Comparison of ENCODE assay signal across 17 cellular contexts in the genomic region with DNA sequence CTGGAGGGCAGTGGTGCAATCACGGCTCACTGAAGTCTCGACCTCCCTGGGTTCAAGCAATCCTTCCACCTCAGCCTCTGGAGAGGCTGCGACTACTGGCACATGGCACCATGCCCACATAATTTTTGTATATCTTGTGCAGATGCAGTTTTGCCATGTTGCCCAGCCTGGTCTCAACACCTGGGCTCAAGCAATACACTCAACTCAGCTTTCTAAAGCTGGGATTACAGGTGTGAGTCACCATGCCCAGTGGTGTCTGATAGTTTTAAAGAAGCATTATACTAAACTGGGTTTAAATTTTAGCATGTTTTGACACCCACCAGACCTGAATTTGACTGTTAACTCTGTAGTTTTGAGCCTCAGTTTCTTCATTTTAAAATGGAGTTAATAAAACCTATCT.
DNase-seq lines count a peak whose midpoint lies in the region; ATAC-seq and TF ChIP-seq lines count a peak whose summit lies in the region.
"Had no signal": no experiment of that assay in that cellular context is flagged by ENCODE, and none has a peak within 500 bp of the region (broad histone marks: within the 10 kb centered on the region; RNA-seq: fewer than 3 reads in every experiment).

No MANE protein-coding gene starts in this region.

- H3K9me3 ChIP-seq in RWPE2 (ENCODE audit: severe bottlenecking) = no peaks in the 10 kb centered on the region
- H3K9me3 ChIP-seq: HAP-1 had no signal

- H3K27ac ChIP-seq in RWPE2 (ENCODE audit: poor library complexity, severe bottlenecking) = no peak overlapping the region
- H3K27ac ChIP-seq: HL-60 had no signal

- H3K36me3 ChIP-seq in RWPE2 (ENCODE audit: low read depth) = no peaks in the 10 kb centered on the region
- H3K36me3 ChIP-seq: HAP-1 had no signal

- H3K4me1 ChIP-seq in RWPE2 (ENCODE audit: insufficient read depth, poor library complexity, severe bottlenecking) = no peaks in the 10 kb centered on the region

- no peak overlapping the region for H3K4me3 ChIP-seq in RWPE2 (ENCODE audit: severe bottlenecking)
- H3K4me3 ChIP-seq: HAP-1 had no signal

- ATAC-seq in RWPE2 (ENCODE audit: low read depth) (peak; percentile 54; the same call in 1 of the 3 replicates), esophagus mucosa (peak; percentile 33)

- DNase-seq in NCI-H2196 (lab: John Stamatoyannopoulos, UW; ENCODE audit: unreplicated experiment) = peak; percentile 32
- DNase-seq in NCI-H2196 treated with DMSO at 0.1 percent for 48 hours (lab: John Stamatoyannopoulos, UW; ENCODE audit: unreplicated experiment) = no peak
- peak; percentile 12 for DNase-seq in DMS53 treated with DMSO at 0.1 percent for 48 hours (lab: John Stamatoyannopoulos, UW; ENCODE audit: unreplicated experiment)
- DNase-seq in RWPE2 (ENCODE audit: low spot score) = no peak
- DNase-seq in NCI-H524 (lab: John Stamatoyannopoulos, UW) = no peak
- DNase-seq in NCI-H1436 (lab: John Stamatoyannopoulos, UW) = no peak
- DNase-seq in NCI-H2171 (lab: John Stamatoyannopoulos, UW) = no peak
- DNase-seq: C1 segment of cervical spinal cord; CD4-positive, CD25-positive, alpha-beta regulatory T cell; CD8-positive, alpha-beta memory T cell; COR-L47; DMS 273 treated with DMSO at 0.1 percent for 48 hours; DMS79; GDM1 had no signal

- no peaks in the 10 kb centered on the region for H3K27me3 ChIP-seq in RWPE2 (ENCODE audit: insufficient read depth, poor library complexity, severe bottlenecking)

- TF ChIP-seq CTCF in RWPE2 (IDR thresholded peaks at IDR 0.05; ENCODE audit: poor library complexity, severe bottlenecking) = no peak

Comparison
In these comparisons a context has a peak if more than half of its experiments do, and no peak if none do; other contexts are left out.
1. DNase-seq: peak in NCI-H2196 (single experiment) and DMS53 treated with DMSO at 0.1 percent for 48 hours (single experiment); none in NCI-H2196 treated with DMSO at 0.1 percent for 48 hours (single experiment), RWPE2 (single experiment), NCI-H524 (0 of 2), NCI-H1436 (single experiment) and NCI-H2171 (single experiment).